In the genomic region with DNA sequence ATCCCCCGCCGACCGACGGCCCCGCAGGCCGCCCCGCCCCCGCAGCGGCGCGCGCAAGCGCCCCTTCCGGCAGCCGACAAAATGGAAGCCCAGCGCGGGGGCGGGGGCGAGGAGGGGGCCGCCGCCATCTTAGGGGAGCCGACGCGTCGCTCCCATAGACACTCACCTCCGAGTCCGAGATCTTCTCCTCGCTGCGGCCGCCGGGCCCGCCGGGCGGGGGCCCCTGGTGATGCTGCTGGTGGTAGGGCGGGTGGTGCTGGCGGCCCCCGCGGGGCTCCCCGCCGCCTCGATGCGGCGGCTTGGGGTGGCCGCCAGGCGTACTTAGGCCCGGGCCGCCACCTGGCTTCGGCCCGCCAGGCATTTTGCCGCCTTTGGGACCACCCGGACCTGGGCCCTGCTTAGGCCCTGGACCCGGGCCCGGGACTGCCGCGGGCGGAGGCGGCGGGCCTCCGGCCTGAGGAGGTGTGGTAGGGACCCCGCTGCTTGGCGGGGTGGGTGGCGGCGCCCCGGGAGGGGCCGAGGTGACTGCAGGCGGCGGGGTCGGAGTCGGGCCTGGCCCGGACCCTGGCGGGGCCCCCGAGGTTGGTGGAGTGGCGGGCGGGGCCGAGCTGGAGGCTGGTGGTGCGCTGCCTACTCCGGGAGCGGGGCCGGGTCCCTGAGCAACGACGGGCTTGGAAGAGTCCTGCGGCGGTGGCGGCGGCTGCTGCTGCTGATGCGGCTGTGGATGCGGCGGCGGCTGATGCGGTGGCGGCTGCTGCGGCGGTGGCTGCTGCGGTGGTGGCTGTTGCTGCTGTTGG, we compare ENCODE assay signal across 8 cellular contexts. TPM values are rescaled to one million over a fixed set of nuclear protein-coding genes. Genes with fewer than 3 reads are reported as not detected.
A peak's percentile ranks its signal among the peaks of the same experiment; 100 is the strongest.
DNase-seq lines count a peak whose midpoint lies in the region; ATAC-seq and TF ChIP-seq lines count a peak whose summit lies in the region.

No MANE protein-coding gene starts in this region.

- H3K27me3 ChIP-seq in HUES64 (ENCODE audit: insufficient read depth, low read length) (no peaks in the 10 kb centered on the region), mucosa of stomach (ENCODE audit: control insufficient read depth, insufficient read depth, low read length) (no peaks in the 10 kb centered on the region)

- H3K9me3 ChIP-seq in HUES64 (ENCODE audit: insufficient read depth, low read depth, low read length) (no peaks in the 10 kb centered on the region), mucosa of stomach (ENCODE audit: control insufficient read depth, low read length) (no peaks in the 10 kb centered on the region)

- DNase-seq in C1 segment of cervical spinal cord (lab: John Stamatoyannopoulos, UW) (peak in 12 of 14 donors; percentile 47 to 88 (median 63)), OCI-M1 (lab: John Stamatoyannopoulos, UW) (peak; percentile 89), activated T-cell treated with anti-CD3 and anti-CD28 coated beads for 48 hours (ENCODE audit: low read depth) (peak; percentile 88), epithelial cell of proximal tubule (ENCODE audit: low read depth) (no peak)
- peak; percentile 78 to 83 for DNase-seq in stimulated activated CD8-positive, alpha-beta memory T cell treated with anti-CD3 and anti-CD28 coated beads, Interleukin-4, amount 100 ng/mL, for 4 hours (ENCODE audit: low read depth in 2 of 2, low spot score in 1 of 2)

- H3K9ac ChIP-seq in HUES64 (ENCODE audit: low read depth, low read length): peak overlapping the region; percentile 99
- peak overlapping the region; percentile 100 for H3K9ac ChIP-seq in mucosa of stomach (ENCODE audit: low read length)

- WGBS in HUES64: under 1% methylated on average over 94 of the region's 94 CpGs

- H3K4me3 ChIP-seq in HUES64 (ENCODE audit: low read length) (peak overlapping the region; percentile 93), epithelial cell of proximal tubule (ENCODE audit: low read depth, low read length) (peak overlapping the region; percentile 76), mucosa of stomach (ENCODE audit: low read length) (peak overlapping the region; percentile 64)

- H3K36me3 ChIP-seq in HUES64 (ENCODE audit: insufficient read depth, low read length) (peaks cover 45% of the 10 kb centered on the region), mucosa of stomach (ENCODE audit: control insufficient read depth, insufficient read depth, low read length) (no peaks in the 10 kb centered on the region)

- H3K4me1 ChIP-seq in HUES64 (ENCODE audit: insufficient read depth, low read length): peaks cover 10% of the 10 kb centered on the region; the same call in 1 of the 2 replicates
- H3K4me1 ChIP-seq in mucosa of stomach (ENCODE audit: control insufficient read depth, insufficient read depth, low read length): no peaks in the 10 kb centered on the region

- peak overlapping the region; percentile 98 for H3K27ac ChIP-seq in HUES64 (ENCODE audit: low read depth, low read length)

- no peak for TF ChIP-seq CTCF in epithelial cell of proximal tubule (conservative IDR thresholded peaks at IDR 0.05; ENCODE audit: low read depth, low read length)

- peak; percentile 35 for ATAC-seq in GM19452 (IDR thresholded peaks at IDR 0.05; ENCODE audit: unreplicated experiment)

RNA-seq across cellular contexts. Expression of gene SFPQ, which starts 0.7 kb away (rescaled TPM):
- 262 TPM for polyA plus RNA-seq in HUES64 (2013, experiment 1 of 2)
- 260 TPM for polyA plus RNA-seq in HUES64 (2013, experiment 2 of 2)
- total RNA-seq in epithelial cell of proximal tubule: 136 and 223 TPM in 2 replicates
